ENCODE assay signal across 22 cellular contexts in the genomic region with DNA sequence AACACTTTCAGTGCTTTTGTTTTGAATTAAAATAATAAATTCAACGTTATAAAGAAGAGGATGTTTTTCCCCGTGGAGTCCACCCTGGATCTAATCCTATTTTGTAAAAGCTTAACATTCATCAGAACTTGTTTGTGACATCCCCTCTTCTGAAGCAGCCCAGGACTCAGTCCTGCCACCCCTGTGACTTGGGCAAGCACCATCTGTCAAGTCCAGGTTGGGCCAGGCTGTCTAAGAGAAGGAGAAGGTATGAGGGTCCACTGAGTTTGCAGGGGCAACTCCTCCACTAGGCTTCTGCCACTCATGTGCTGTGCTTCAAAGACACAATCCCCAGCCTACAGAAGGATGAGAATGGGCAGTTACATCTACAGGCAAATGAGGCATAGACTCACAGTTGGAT.
"Had no signal": no experiment of that assay in that cellular context is flagged by ENCODE, and none has a peak within 500 bp of the region (broad histone marks: within the 10 kb centered on the region; RNA-seq: fewer than 3 reads in every experiment).

No MANE protein-coding gene starts in this region.

- DNase-seq: colonic mucosa; cortex of kidney; dermis blood vessel endothelial cell; dorsolateral prefrontal cortex; effector CD4-positive, alpha-beta T cell; effector CD8-positive, alpha-beta T cell; effector memory CD4-positive, alpha-beta T cell; effector memory CD8-positive, alpha-beta T cell; endodermal cell; esophagus squamous epithelium; foreskin fibroblast; foreskin keratinocyte; foreskin melanocyte; gastrocnemius medialis; glutamatergic neuron; head of caudate nucleus; heart left ventricle; heart right ventricle had no signal

- H3K9me3 ChIP-seq: colonic mucosa, esophagus muscularis mucosa, esophagus squamous epithelium, gastrocnemius medialis, gastroesophageal sphincter had no signal

- H3K27ac ChIP-seq: colonic mucosa, coronary artery, dorsolateral prefrontal cortex, epithelial cell of prostate, esophagus muscularis mucosa, esophagus squamous epithelium, foreskin keratinocyte, gastrocnemius medialis, gastroesophageal sphincter, heart left ventricle, heart right ventricle had no signal

- H3K27me3 ChIP-seq: colonic mucosa, dorsolateral prefrontal cortex, esophagus muscularis mucosa, esophagus squamous epithelium, foreskin keratinocyte, gastrocnemius medialis, gastroesophageal sphincter, heart left ventricle, heart right ventricle had no signal

- H3K36me3 ChIP-seq: colonic mucosa, esophagus muscularis mucosa, esophagus squamous epithelium, gastrocnemius medialis, gastroesophageal sphincter, heart left ventricle, heart right ventricle had no signal

- H3K4me3 ChIP-seq: colonic mucosa, coronary artery, dorsolateral prefrontal cortex, esophagus muscularis mucosa, esophagus squamous epithelium, gastrocnemius medialis, gastroesophageal sphincter, heart left ventricle, heart right ventricle had no signal
